ENCODE assay signal across 7 cellular contexts in the genomic region with DNA sequence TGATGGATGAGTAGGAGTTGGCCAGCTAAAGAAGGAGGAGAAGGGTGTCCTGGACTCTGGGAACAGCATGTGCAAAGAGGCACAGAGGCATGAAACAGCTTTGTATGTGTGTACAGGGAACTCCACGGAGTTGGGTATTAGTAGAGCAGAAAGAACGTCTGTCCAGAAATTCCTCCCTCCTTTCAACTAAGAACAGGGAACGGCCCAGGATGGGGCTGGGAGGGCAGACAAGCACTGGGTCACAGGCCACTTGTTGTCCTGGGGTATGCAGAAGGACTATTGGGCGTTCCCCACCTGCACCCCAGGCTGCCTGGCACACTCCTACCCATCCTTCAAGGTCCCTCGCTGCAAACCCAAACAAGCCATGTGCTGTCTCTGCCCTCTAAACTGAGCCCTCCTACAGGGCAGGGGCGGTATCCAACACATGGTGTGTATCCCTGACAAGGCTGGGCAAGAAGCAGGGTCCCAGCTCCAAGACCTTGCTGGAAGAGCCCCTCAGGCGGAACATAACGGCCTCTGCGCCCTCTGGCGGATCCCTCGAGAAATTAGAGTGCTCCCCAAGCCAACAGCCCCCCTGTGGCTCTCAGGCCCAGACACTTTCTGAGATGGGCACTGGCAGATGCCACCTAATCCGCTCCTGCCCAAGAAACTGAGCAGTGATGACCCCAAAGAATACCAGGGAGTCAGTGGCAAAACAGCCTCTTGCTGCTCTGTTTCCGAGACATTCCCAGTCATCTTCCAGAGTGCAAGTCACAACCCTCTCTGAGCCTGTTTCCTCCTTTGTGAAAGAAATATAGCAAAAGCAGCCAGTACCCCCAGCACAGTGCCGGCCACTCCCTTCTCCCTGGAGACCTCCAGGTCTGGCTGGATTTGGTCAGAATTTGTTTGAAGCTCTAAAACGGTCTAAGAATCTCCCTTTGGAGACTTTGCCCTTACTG. TPM values are rescaled to one million over a fixed set of nuclear protein-coding genes. Genes with fewer than 3 reads are reported as not detected.
DNase-seq lines count a peak whose midpoint lies in the region; ATAC-seq, FAIRE-seq and TF ChIP-seq lines count a peak whose summit lies in the region.

No MANE protein-coding gene starts in this region.

- no peaks in the 10 kb centered on the region for H3K36me3 ChIP-seq in pancreas

- ATAC-seq in pancreas = peak in 3 of 4 donors; percentile 41 to 65 (median 60)
- no peak for ATAC-seq in GM21528 (IDR thresholded peaks at IDR 0.05; ENCODE audit: low FRiP score, unreplicated experiment)

- H3K4me3 ChIP-seq in epithelial cell of proximal tubule (ENCODE audit: low read depth, low read length) (no peak overlapping the region), pancreas (no peak overlapping the region)

- H3K27ac ChIP-seq in pancreas = no peak overlapping the region

- 25 to 30% methylated on average over 15 of the region's 15 CpGs for whole genome bisulfite sequencing in pancreas, 2 donors

- TF ChIP-seq CTCF in GM12874 (IDR thresholded peaks at IDR 0.05; ENCODE audit: insufficient read depth, low read depth, low read length) (peak; percentile 78), epithelial cell of proximal tubule (conservative IDR thresholded peaks at IDR 0.05; ENCODE audit: low read depth, low read length) (peak; percentile 82), pancreas (IDR thresholded peaks at IDR 0.05) (peak in 3 of 4 donors; percentile 28 to 56 (median 38))

- intact Hi-C loops in pancreas (cut with DNase I) = loop anchor here in 1 of 3 donors (5.0 kb wide), 1 partner anchor 112 kb away; no protein-coding TSS in a partner anchor

- peaks cover 0 to 16% (median 0%) of the 10 kb centered on the region in 4 donors for H3K27me3 ChIP-seq in pancreas

- DNase-seq in NCI-H2171 treated with DMSO at 0.1 percent for 48 hours (lab: John Stamatoyannopoulos, UW) = peak; percentile 59
- DNase-seq in activated CD8-positive, alpha-beta memory T cell treated with anti-CD3 and anti-CD28 coated beads for 4 hours (ENCODE audit: low read depth in 2 of 2) = peak; percentile 12 to 28
- DNase-seq in epithelial cell of proximal tubule (ENCODE audit: low read depth) = no peak
- peak in 2 of 6 donors; percentile 39 to 75 for DNase-seq in pancreas
- DNase-seq in NCI-H1092 treated with DMSO at 0.1 percent for 48 hours (lab: John Stamatoyannopoulos, UW) = no peak

- FAIRE-seq in pancreas (lab: Jason Lieb, UNC) = no peak

- H3K4me1 ChIP-seq in pancreas = no peaks in the 10 kb centered on the region

- H3K9me3 ChIP-seq in pancreas = no peaks in the 10 kb centered on the region

RNA-seq across cellular contexts. Expression of a gene that starts 1.6 kb away (rescaled TPM):
- 4.6 and 11.7 TPM in 2 replicates for total RNA-seq in epithelial cell of proximal tubule
- 1 to 10 TPM in 3 of 6 donors, under 1 TPM in 3; 0.19 to 1.8 (median 1.1) TPM for total RNA-seq in pancreas
- polyA plus RNA-seq in pancreas = 1 to 10 TPM in 1 of 2 donors, under 1 TPM in 1; 0.23 to 2.1 TPM

RNA-seq across cellular contexts. Expression of a gene that starts 57.3 kb away (rescaled TPM):
- total RNA-seq in epithelial cell of proximal tubule (0.07 TPM in 1 of 2 replicates, not detected in the other), pancreas (10 to 100 TPM in 1 of 6 donors, 1 to 10 TPM in 5; 1.5 to 10.5 (median 3.4) TPM)
- 1 to 10 TPM; 5.2 to 6.5 TPM for polyA plus RNA-seq in pancreas

Comparison
In these comparisons a context has a peak if more than half of its experiments do, and no peak if none do; other contexts are left out.
1. DNase-seq: peak in NCI-H2171 treated with DMSO at 0.1 percent for 48 hours (single experiment) and activated CD8-positive, alpha-beta memory T cell treated with anti-CD3 and anti-CD28 coated beads for 4 hours (2 of 2); none in epithelial cell of proximal tubule (single experiment) and NCI-H1092 treated with DMSO at 0.1 percent for 48 hours (single experiment).
2. Peak in every context shown above with its lines, with median percentiles within 50 percentile points of each other: CTCF ChIP-seq.